In the genomic region with DNA sequence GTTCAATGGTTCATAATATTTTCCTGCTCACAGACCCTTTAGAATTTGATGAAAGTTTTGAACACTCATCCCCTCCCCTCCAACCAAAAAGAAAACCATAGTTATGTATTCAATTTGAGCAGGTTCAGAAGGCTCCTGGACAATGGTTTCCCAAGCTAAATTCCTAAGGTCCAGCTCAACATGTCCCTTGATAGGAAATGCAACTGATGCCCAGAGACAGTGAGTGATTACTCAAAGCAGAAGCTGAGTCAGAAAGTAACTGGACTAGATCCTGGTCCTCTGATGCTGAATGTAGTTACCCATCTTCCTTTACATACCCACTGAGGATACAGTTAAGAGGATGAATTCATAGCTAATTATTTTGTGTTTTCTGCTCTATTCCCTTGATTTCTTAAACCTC, we compare ENCODE assay signal across 23 cellular contexts.
DNase-seq lines count a peak whose midpoint lies in the region; ATAC-seq and TF ChIP-seq lines count a peak whose summit lies in the region.
"Had no signal": no experiment of that assay in that cellular context is flagged by ENCODE, and none has a peak within 500 bp of the region (broad histone marks: within the 10 kb centered on the region; RNA-seq: fewer than 3 reads in every experiment).

No MANE protein-coding gene starts in this region.

- H3K36me3 ChIP-seq in brain microvascular endothelial cell (replicated peaks) = no peaks in the 10 kb centered on the region
- H3K36me3 ChIP-seq: gastrocnemius medialis, ovary, suprapubic skin, uterus had no signal

- H3K4me1 Mint-ChIP-seq in HFFc6 (ENCODE audit: low read depth) (peaks cover 57% of the 10 kb centered on the region), T-cell (no peaks in the 10 kb centered on the region)
- H3K4me1 Mint-ChIP-seq: naive thymus-derived CD8-positive, alpha-beta T cell had no signal

- H3K4me3 Mint-ChIP-seq in HFFc6 (no peak overlapping the region), T-cell (no peak overlapping the region)
- H3K4me3 Mint-ChIP-seq: brain; naive thymus-derived CD8-positive, alpha-beta T cell had no signal

- H3K36me3 Mint-ChIP-seq in HFFc6 (ENCODE audit: low read depth) (peaks cover 22% of the 10 kb centered on the region), T-cell (no peaks in the 10 kb centered on the region)
- H3K36me3 Mint-ChIP-seq: activated naive CD4-positive, alpha-beta T cell treated with anti-CD3 and anti-CD28 coated beads, Interleukin-2, amount 50 U/mL, for 72 hours; brain; naive thymus-derived CD8-positive, alpha-beta T cell had no signal

- POLR2A ChIA-PET in T-cell (lab: Charles Lee) = no interaction called here

- peak overlapping the region; percentile 96 for H3K27ac ChIP-seq in brain microvascular endothelial cell
- H3K27ac ChIP-seq: coronary artery, gastrocnemius medialis, ovary, suprapubic skin, uterus had no signal

- ATAC-seq in T-cell (replicated peaks in 1 of 4) (no peak), HG03159 (IDR thresholded peaks at IDR 0.05; ENCODE audit: unreplicated experiment) (no peak)
- ATAC-seq: activated naive CD4-positive, alpha-beta T cell treated with anti-CD3 and anti-CD28 coated beads, Interleukin-2, amount 50 U/mL, for 72 hours; gastrocnemius medialis; GM12878; naive thymus-derived CD8-positive, alpha-beta T cell; sciatic nerve had no signal

- H3K4me3 ChIP-seq in brain microvascular endothelial cell (ENCODE audit: low read depth, low read length) = no peak overlapping the region
- H3K4me3 ChIP-seq: coronary artery, gastrocnemius medialis, GM12878, ovary, suprapubic skin, uterus had no signal

- H3K27me3 Mint-ChIP-seq in HFFc6 (ENCODE audit: insufficient read depth) (no peaks in the 10 kb centered on the region), T-cell (peaks cover 9 to 10% of the 10 kb centered on the region in 2 donors)

- DNase-seq in AG08395 (ENCODE audit: low spot score) (peak; percentile 61), HFFc6 (peak; percentile 64), brain microvascular endothelial cell (peak; percentile 73), glomerular visceral epithelial cell (ENCODE audit: extremely low spot score) (peak; percentile 46), NCI-H345 (lab: John Stamatoyannopoulos, UW) (no peak), mucosa of gallbladder (ENCODE audit: low spot score) (no peak), T-cell (no peak)
- DNase-seq: activated CD4-positive, alpha-beta T cell treated with anti-CD3 and anti-CD28 coated beads for 4 hours; gastrocnemius medialis; GDM1; mesenchymal stem cell; naive thymus-derived CD8-positive, alpha-beta T cell; NCI-H1105 treated with DMSO at 0.1 percent for 48 hours; NCI-H526; ovary; uterus had no signal

- CTCF ChIA-PET in T-cell (lab: Charles Lee) = interaction anchor here in 1 of 2 donors (0.7 kb wide), 1 partner anchor 18 kb away, joined by 3 read pairs; no protein-coding TSS in a partner anchor

- H3K27ac Mint-ChIP-seq in HFFc6 = peak overlapping the region; percentile 61; the same call in 1 of the 2 replicates
- H3K27ac Mint-ChIP-seq in T-cell = no peak overlapping the region
- H3K27ac Mint-ChIP-seq: activated naive CD4-positive, alpha-beta T cell treated with anti-CD3 and anti-CD28 coated beads, Interleukin-2, amount 50 U/mL, for 72 hours; brain; naive thymus-derived CD8-positive, alpha-beta T cell had no signal

- TF ChIP-seq CTCF in HFFc6 (IDR thresholded peaks at IDR 0.05) (no peak), brain microvascular endothelial cell (IDR thresholded peaks at IDR 0.05; ENCODE audit: low read depth, low read length, missing control alignments) (no peak)

- in situ Hi-C loops in brain microvascular endothelial cell (cut with HindIII; ENCODE audit: low pct_ligation_motif_present, low sequenced_read_pairs) = no loop called here

- H3K9me3 Mint-ChIP-seq in HFFc6 = peaks cover 11% of the 10 kb centered on the region
- peaks cover 5 to 8% (median 7%) of the 10 kb centered on the region in 3 donors for H3K9me3 Mint-ChIP-seq in T-cell

- no peaks in the 10 kb centered on the region for H3K27me3 ChIP-seq in brain microvascular endothelial cell (replicated peaks)
- H3K27me3 ChIP-seq: gastrocnemius medialis, ovary, suprapubic skin, uterus had no signal

Comparison
In these comparisons a context has a peak if more than half of its experiments do, and no peak if none do; other contexts are left out.
1. DNase-seq: peak in AG08395 (single experiment), HFFc6 (single experiment), brain microvascular endothelial cell (single experiment) and glomerular visceral epithelial cell (single experiment); none in NCI-H345 (single experiment), mucosa of gallbladder (single experiment) and T-cell (0 of 34).